In genomic region chr3:50550079-50550736, GRCh38 we compare ENCODE assay signal across 8 cellular contexts. TPM values are rescaled to one million over a fixed set of nuclear protein-coding genes. Genes with fewer than 3 reads are reported as not detected.
A peak's percentile ranks its signal among the peaks of the same experiment; 100 is the strongest.
DNase-seq lines count a peak whose midpoint lies in the region; ATAC-seq and TF ChIP-seq lines count a peak whose summit lies in the region.

No MANE protein-coding gene starts in this region.

- peaks cover 11% of the 10 kb centered on the region for H3K27me3 Mint-ChIP-seq in H9 (ENCODE audit: low read depth)
- no peaks in the 10 kb centered on the region for H3K27me3 Mint-ChIP-seq in activated naive CD8-positive, alpha-beta T cell treated with anti-CD3 and anti-CD28 coated beads, Interleukin-2, amount 10 ng/mL, durations not matched to agents 7 days and 5 days

- no peak overlapping the region for H2AFZ ChIP-seq in H9 (ENCODE audit: low read length)

- intact Hi-C loops in left ventricle myocardium superior (cut with micrococcal nuclease): no loop called here

- no peak overlapping the region for H3K4ac ChIP-seq in H9 (ENCODE audit: low read depth, low read length)

- H3K18ac ChIP-seq in H9 (ENCODE audit: insufficient read length, low read depth, low read length): no peak overlapping the region

- TF ChIP-seq CTCF in C4-2B (conservative IDR thresholded peaks at IDR 0.05) (peak; percentile 82), H9 (conservative IDR thresholded peaks at IDR 0.05) (peak; percentile 91)

- no peaks in the 10 kb centered on the region for H3K36me3 ChIP-seq in SK-N-MC (ENCODE audit: insufficient read depth, low read length)

- no peaks in the 10 kb centered on the region for H3K79me1 ChIP-seq in H9 (ENCODE audit: insufficient read depth, low read depth, low read length, poor library complexity, severe bottlenecking)

- no CpG with 5 or more reads among the region's 13 CpGs for WGBS in H9 (ENCODE audit: extremely low coverage, insufficient read length, low lambda C conversion rate)

- no peak overlapping the region for H3K4me2 ChIP-seq in H9 (ENCODE audit: insufficient read depth, insufficient read length, low read length)

- H3T11ph ChIP-seq in H9 (ENCODE audit: low read length): no peak overlapping the region

- H4K5ac ChIP-seq in H9 (ENCODE audit: insufficient read length, low read depth, low read length): no peak overlapping the region

- DNase-seq in H9 (peak; percentile 81), SK-N-MC (ENCODE audit: low read depth, low spot score) (peak; percentile 16), left ventricle myocardium superior (peak; percentile 73)
- DNase-seq in activated naive CD8-positive, alpha-beta T cell treated with anti-CD3 and anti-CD28 coated beads, Interleukin-2, amount 10 ng/mL, durations not matched to agents 7 days and 5 days: peak; percentile 79
- peak; percentile 67 for DNase-seq in stimulated activated CD4-positive, alpha-beta T cell treated with anti-CD3 and anti-CD28 coated beads, Interleukin-12 subunit alpha, Interleukin-12 subunit beta, amount 100 ng/mL, for 4 hours

- H4K8ac ChIP-seq in H9 (replicated peaks; ENCODE audit: insufficient read length, low read depth, low read length): no peak overlapping the region

- ATAC-seq in activated naive CD8-positive, alpha-beta T cell treated with anti-CD3 and anti-CD28 coated beads, Interleukin-2, amount 10 ng/mL, durations not matched to agents 7 days and 5 days (ENCODE audit: low read depth): peak; percentile 62
- ATAC-seq in left ventricle myocardium superior: peak; percentile 54
- no peak for ATAC-seq in GM21447 (IDR thresholded peaks at IDR 0.05; ENCODE audit: unreplicated experiment)
- no peak for ATAC-seq in HG02973 (IDR thresholded peaks at IDR 0.05; ENCODE audit: unreplicated experiment)

- H3K4me1 Mint-ChIP-seq in H9: peaks cover 22 to 25% of the 10 kb centered on the region in 2 experiments
- peaks cover 2% of the 10 kb centered on the region for H3K4me1 Mint-ChIP-seq in activated naive CD8-positive, alpha-beta T cell treated with anti-CD3 and anti-CD28 coated beads, Interleukin-2, amount 10 ng/mL, durations not matched to agents 7 days and 5 days

- no peak overlapping the region for H3K27ac ChIP-seq in C4-2B
- no peak overlapping the region for H3K27ac ChIP-seq in H9 (ENCODE audit: insufficient read length, low read depth, low read length)
- no peak overlapping the region for H3K27ac ChIP-seq in SK-N-MC

- H2BK12ac ChIP-seq in H9 (ENCODE audit: insufficient read length, low read depth, low read length): no peak overlapping the region

- no peaks in the 10 kb centered on the region for H3K9me3 Mint-ChIP-seq in H9
- H3K9me3 Mint-ChIP-seq in activated naive CD8-positive, alpha-beta T cell treated with anti-CD3 and anti-CD28 coated beads, Interleukin-2, amount 10 ng/mL, durations not matched to agents 7 days and 5 days: no peaks in the 10 kb centered on the region

- no peaks in the 10 kb centered on the region for H3K79me2 ChIP-seq in H9 (ENCODE audit: insufficient read depth, low read length)

- H3K23me2 ChIP-seq in H9 (ENCODE audit: insufficient read length, low read depth, low read length, poor library complexity, severe bottlenecking): no peaks in the 10 kb centered on the region

- no peak overlapping the region for H2BK15ac ChIP-seq in H9 (ENCODE audit: low read depth, low read length)

- H4K20me1 ChIP-seq in H9 (ENCODE audit: control insufficient read depth, insufficient read depth, insufficient read length): no peaks in the 10 kb centered on the region

- no peaks in the 10 kb centered on the region for H3K4me1 ChIP-seq in H9 (ENCODE audit: insufficient read depth, low read length)

- no peaks in the 10 kb centered on the region for H3K9me3 ChIP-seq in H9 (ENCODE audit: control insufficient read depth, low read depth, low read length)
- no peaks in the 10 kb centered on the region for H3K9me3 ChIP-seq in SK-N-MC (ENCODE audit: low read depth, low read length)

- H2BK20ac ChIP-seq in H9 (ENCODE audit: low read depth, low read length, poor library complexity, severe bottlenecking): no peak overlapping the region

- POLR2A ChIA-PET in activated naive CD8-positive, alpha-beta T cell treated with anti-CD3 and anti-CD28 coated beads, Interleukin-2, amount 10 ng/mL, durations not matched to agents 7 days and 5 days (lab: Charles Lee): interaction anchor here (1.6 to 2.5 kb wide), 4 partner anchors 17 to 200 kb away, joined by 6 to 10 read pairs (median 8); partner anchors contain the start of genes C3orf18, CYB561D2, HEMK1 and NPRL2

- H3K14ac ChIP-seq in H9 (ENCODE audit: insufficient read depth, low read length): no peak overlapping the region

- H3K23ac ChIP-seq in H9 (ENCODE audit: insufficient read length, low read depth, low read length): no peak overlapping the region

- no peak overlapping the region for H3K56ac ChIP-seq in H9 (ENCODE audit: insufficient read length, low read depth, low read length)

- no peaks in the 10 kb centered on the region for H3K36me3 Mint-ChIP-seq in H9 (ENCODE audit: insufficient read depth in 1 of 3, low read depth in 3 of 3)
- H3K36me3 Mint-ChIP-seq in activated naive CD8-positive, alpha-beta T cell treated with anti-CD3 and anti-CD28 coated beads, Interleukin-2, amount 10 ng/mL, durations not matched to agents 7 days and 5 days: no peaks in the 10 kb centered on the region

- no peak overlapping the region for H3K4me3 Mint-ChIP-seq in H9
- H3K4me3 Mint-ChIP-seq in activated naive CD8-positive, alpha-beta T cell treated with anti-CD3 and anti-CD28 coated beads, Interleukin-2, amount 10 ng/mL, durations not matched to agents 7 days and 5 days: no peak overlapping the region

- no peaks in the 10 kb centered on the region for H3K27me3 ChIP-seq in H9 (ENCODE audit: insufficient read depth, low read length)

- H2AK5ac ChIP-seq in H9 (ENCODE audit: insufficient read length, low read length): no peak overlapping the region

- H3K4me3 ChIP-seq in SK-N-MC: no peak overlapping the region

- H2BK120ac ChIP-seq in H9 (ENCODE audit: low read depth, low read length, poor library complexity, severe bottlenecking): no peak overlapping the region

- H3K27ac Mint-ChIP-seq in H9: peak overlapping the region in 2 of 3 experiments; percentile 76 to 83; a peak in 2 of 7 replicates
- H3K27ac Mint-ChIP-seq in activated naive CD8-positive, alpha-beta T cell treated with anti-CD3 and anti-CD28 coated beads, Interleukin-2, amount 10 ng/mL, durations not matched to agents 7 days and 5 days: peak overlapping the region; percentile 34

- no peak overlapping the region for H4K91ac ChIP-seq in H9 (ENCODE audit: insufficient read length, low read depth, low read length)

- no peak overlapping the region for H2BK5ac ChIP-seq in H9 (ENCODE audit: insufficient read length, low read length)

- no peak overlapping the region for H3K9ac ChIP-seq in H9 (ENCODE audit: extremely low read depth, insufficient read length, low read length)
- no peak overlapping the region for H3K9ac ChIP-seq in SK-N-MC (ENCODE audit: insufficient read length)

RNA-seq across cellular contexts. Expression of gene C3orf18, which starts 17.3 kb away (rescaled TPM):
- total RNA-seq in H9 (2021) (5.5 and 7.1 TPM in 2 replicates), left ventricle myocardium superior (51.0 TPM)
- 10 to 100 TPM; 53.2 to 58.4 TPM for total RNA-seq in activated naive CD8-positive, alpha-beta T cell treated with anti-CD3 and anti-CD28 coated beads, Interleukin-2, amount 10 ng/mL, durations not matched to agents 7 days and 5 days

RNA-seq across cellular contexts. Expression of gene HEMK1, which starts 19.1 kb away (rescaled TPM):
- total RNA-seq in H9 (2021): 11.6 and 12.5 TPM in 2 replicates
- 100 to 1,000 TPM in 1 of 2 experiments, 10 to 100 TPM in 1; 97.4 to 102 TPM for total RNA-seq in activated naive CD8-positive, alpha-beta T cell treated with anti-CD3 and anti-CD28 coated beads, Interleukin-2, amount 10 ng/mL, durations not matched to agents 7 days and 5 days
- 15.3 TPM for total RNA-seq in left ventricle myocardium superior

RNA-seq across cellular contexts. Expression of gene CACNA2D2, which starts 46.8 kb away (rescaled TPM):
- total RNA-seq in H9 (2021) (27.7 and 28.1 TPM in 2 replicates), left ventricle myocardium superior (2.8 TPM)
- total RNA-seq in activated naive CD8-positive, alpha-beta T cell treated with anti-CD3 and anti-CD28 coated beads, Interleukin-2, amount 10 ng/mL, durations not matched to agents 7 days and 5 days: 1 to 10 TPM; 2.1 to 2.5 TPM

Comparison
In these comparisons a context has a peak if more than half of its experiments do, and no peak if none do; other contexts are left out.
1. DNase-seq: peak in every context shown above with its lines; median percentile 81 in H9; 79 in activated naive CD8-positive, alpha-beta T cell treated with anti-CD3 and anti-CD28 coated beads, Interleukin-2, amount 10 ng/mL, durations not matched to agents 7 days and 5 days; 73 in left ventricle myocardium superior; 67 in stimulated activated CD4-positive, alpha-beta T cell treated with anti-CD3 and anti-CD28 coated beads, Interleukin-12 subunit alpha, Interleukin-12 subunit beta, amount 100 ng/mL, for 4 hours; 16 in SK-N-MC.
2. ATAC-seq: peak in activated naive CD8-positive, alpha-beta T cell treated with anti-CD3 and anti-CD28 coated beads, Interleukin-2, amount 10 ng/mL, durations not matched to agents 7 days and 5 days (single experiment) and left ventricle myocardium superior (single experiment); none in GM21447 (single experiment) and HG02973 (single experiment).